ENCODE assay signal across 8 cellular contexts in the genomic region with DNA sequence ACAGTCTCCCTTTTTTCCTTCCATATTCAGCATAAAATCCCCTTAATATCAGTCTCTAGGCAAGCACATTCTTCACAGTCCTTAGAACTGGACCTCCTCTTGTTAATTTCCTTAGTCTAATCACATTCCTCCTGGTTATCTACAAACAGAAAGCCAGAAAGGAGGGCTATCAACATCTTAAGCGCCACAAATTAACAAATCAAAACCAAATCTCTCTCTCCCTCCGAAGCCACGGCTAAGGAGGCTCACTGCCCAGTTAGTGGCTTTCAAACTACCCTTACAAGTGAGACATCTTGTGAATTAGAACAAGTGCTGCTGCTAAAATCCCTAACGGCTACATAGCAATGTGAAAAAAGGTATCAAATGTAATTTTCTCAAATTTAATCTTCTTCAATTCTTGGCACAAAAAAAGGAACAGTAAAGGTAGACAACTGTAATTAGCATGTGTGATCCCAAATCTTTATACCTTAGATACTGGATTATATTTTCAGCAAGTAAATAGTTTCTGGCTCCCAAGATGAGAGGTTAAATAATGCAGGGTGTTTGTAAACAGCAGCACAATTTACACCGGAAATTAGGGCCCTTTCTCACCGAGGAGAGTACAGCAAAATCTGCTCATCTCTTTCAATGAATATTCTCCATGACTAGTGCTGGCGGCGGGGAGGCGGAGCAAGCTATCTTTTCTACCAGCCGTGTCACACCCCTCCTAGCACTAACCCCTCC. TPM values are rescaled to one million over a fixed set of nuclear protein-coding genes. Genes with fewer than 3 reads are reported as not detected.
DNase-seq lines count a peak whose midpoint lies in the region; ATAC-seq and TF ChIP-seq lines count a peak whose summit lies in the region.

No MANE protein-coding gene starts in this region.

- H3K4me1 ChIP-seq in Panc1 (ENCODE audit: control insufficient read depth, insufficient read depth, low read length): peaks cover 21% of the 10 kb centered on the region
- peaks cover 0 to 44% of the 10 kb centered on the region in 2 donors for H3K4me1 ChIP-seq in right atrium auricular region
- H3K4me1 ChIP-seq in skeletal muscle satellite cell (ENCODE audit: control insufficient read depth, insufficient read depth, low read length): peaks cover 40% of the 10 kb centered on the region

- H3K9me3 Mint-ChIP-seq in activated naive CD4-positive, alpha-beta T cell treated with anti-CD3 and anti-CD28 coated beads, Interleukin-2, amount 50 U/mL, for 24 hours: no peaks in the 10 kb centered on the region

- peak overlapping the region; percentile 84 for H3K4me2 ChIP-seq in skeletal muscle satellite cell (ENCODE audit: low read length)

- peak overlapping the region; percentile 92 for H3K27ac ChIP-seq in Panc1 (ENCODE audit: low read length)
- H3K27ac ChIP-seq in right atrium auricular region: peak overlapping the region; percentile 92 to 95

- peaks cover 2% of the 10 kb centered on the region; the same call in 1 of the 2 replicates for H3K36me3 ChIP-seq in Panc1 (ENCODE audit: control insufficient read depth, insufficient read depth, low read length)
- H3K36me3 ChIP-seq in right atrium auricular region: peaks cover 9% of the 10 kb centered on the region
- H3K36me3 ChIP-seq in skeletal muscle satellite cell (ENCODE audit: insufficient read depth, low read length): peaks cover 12% of the 10 kb centered on the region

- H3K9ac ChIP-seq in skeletal muscle satellite cell (ENCODE audit: low read depth, low read length): peak overlapping the region; percentile 97

- H3K27me3 Mint-ChIP-seq in activated naive CD4-positive, alpha-beta T cell treated with anti-CD3 and anti-CD28 coated beads, Interleukin-2, amount 50 U/mL, for 24 hours: no peaks in the 10 kb centered on the region

- H3K36me3 Mint-ChIP-seq in activated naive CD4-positive, alpha-beta T cell treated with anti-CD3 and anti-CD28 coated beads, Interleukin-2, amount 50 U/mL, for 24 hours: peaks cover 24% of the 10 kb centered on the region

- intact Hi-C loops in Panc1 (cut with micrococcal nuclease; ENCODE audit: unreplicated experiment): no loop called here

- H3K27ac Mint-ChIP-seq in activated naive CD4-positive, alpha-beta T cell treated with anti-CD3 and anti-CD28 coated beads, Interleukin-2, amount 50 U/mL, for 24 hours: peak overlapping the region; percentile 96

- peaks cover 77% of the 10 kb centered on the region for H3K4me1 Mint-ChIP-seq in activated naive CD4-positive, alpha-beta T cell treated with anti-CD3 and anti-CD28 coated beads, Interleukin-2, amount 50 U/mL, for 24 hours

- no peaks in the 10 kb centered on the region for H3K27me3 ChIP-seq in Panc1 (ENCODE audit: control insufficient read depth, insufficient read depth, low read length)
- no peaks in the 10 kb centered on the region for H3K27me3 ChIP-seq in right atrium auricular region
- no peaks in the 10 kb centered on the region for H3K27me3 ChIP-seq in skeletal muscle satellite cell (ENCODE audit: control insufficient read depth, insufficient read depth, low read length)

- CTCF ChIA-PET in Panc1 (lab: Charles Lee): no interaction called here

- peak overlapping the region; percentile 92 to 100 for H3K4me3 ChIP-seq in Panc1 (ENCODE audit: low read depth in 2 of 2, low read length in 2 of 2)
- H3K4me3 ChIP-seq in right atrium auricular region: peak overlapping the region; percentile 61 to 72
- H3K4me3 ChIP-seq in skeletal muscle satellite cell (ENCODE audit: low read length): peak overlapping the region; percentile 76

- DNase-seq in ELR (ENCODE audit: low read depth) (peak; percentile 86), Panc1 (ENCODE audit: low read depth, low spot score) (no peak), right atrium auricular region (ENCODE audit: low spot score) (no peak), T1000 (lab: John Stamatoyannopoulos, UW) (no peak), kidney tubule cell (ENCODE audit: low spot score) (no peak)

- TF ChIP-seq CTCF in Panc1 (IDR thresholded peaks at IDR 0.05) (no peak), right atrium auricular region (IDR thresholded peaks at IDR 0.05) (no peak)

- no peaks in the 10 kb centered on the region for H3K9me3 ChIP-seq in Panc1 (ENCODE audit: control insufficient read depth, insufficient read depth, low read depth, low read length)
- H3K9me3 ChIP-seq in right atrium auricular region: no peaks in the 10 kb centered on the region
- peaks cover 2% of the 10 kb centered on the region for H3K9me3 ChIP-seq in skeletal muscle satellite cell (replicated peaks; ENCODE audit: low read length)

- POLR2A ChIA-PET in Panc1 (lab: Charles Lee): interaction anchor here (0.6 to 1.6 kb wide), 2 partner anchors 112 to 113 kb away, joined by 4 to 7 read pairs; a partner anchor contains a TSS

- in situ Hi-C loops in Panc1 (cut with HindIII; ENCODE audit: low pct_unique_long_range_greater_than_20kb, low sequenced_read_pairs): no loop called here

- BruUV-seq in Panc1 (replicated peaks; lab: Mats Ljungman, UMichigan): TSS peak; percentile 83

- ATAC-seq in HG02678 (IDR thresholded peaks at IDR 0.05; ENCODE audit: unreplicated experiment) (peak; percentile 35), Panc1 (peak; percentile 65)

- H3K4me3 Mint-ChIP-seq in activated naive CD4-positive, alpha-beta T cell treated with anti-CD3 and anti-CD28 coated beads, Interleukin-2, amount 50 U/mL, for 24 hours: peak overlapping the region; percentile 96

RNA-seq across cellular contexts. Expression of a gene that starts 1.4 kb away (rescaled TPM):
- total RNA-seq in Panc1 (2021; ENCODE audit: unreplicated experiment) (13.4 TPM), right atrium auricular region (10 to 100 TPM in 1 of 2 donors, 1 to 10 TPM in 1; 9.2 to 12.2 TPM)
- polyA plus RNA-seq in Panc1 (2012; ENCODE audit: insufficient read length): 8.8 TPM
- total RNA-seq in skeletal muscle satellite cell (2012; rRNA removed): 7.1 and 8.3 TPM in 2 replicates

RNA-seq across cellular contexts. Expression of a gene that starts 19.6 kb away (rescaled TPM):
- total RNA-seq in Panc1 (2021; ENCODE audit: unreplicated experiment) (81.3 TPM), right atrium auricular region (10 to 100 TPM; 46.6 to 54.1 TPM)
- polyA plus RNA-seq in Panc1 (2012; ENCODE audit: insufficient read length): 120 TPM
- total RNA-seq in skeletal muscle satellite cell (2012; rRNA removed): 42.8 and 43.7 TPM in 2 replicates
